ENCODE assay signal across 24 cellular contexts in genomic region chr11:94528551-94528950, GRCh38. TPM values are rescaled to one million over a fixed set of nuclear protein-coding genes. Genes with fewer than 3 reads are reported as not detected.
"Had no signal": no experiment of that assay in that cellular context is flagged by ENCODE, and none has a peak within 500 bp of the region (broad histone marks: within the 10 kb centered on the region; RNA-seq: fewer than 3 reads in every experiment).

No MANE protein-coding gene starts in this region.

- H3K4me3 ChIP-seq: hepatocyte, left ventricle myocardium inferior, smooth muscle cell, stomach, suprapubic skin, vagina had no signal

- DNase-seq: activated gamma-delta T cell treated with Interleukin-2 at 50 U/mL for 16 hours; activated T-cell treated with anti-CD3 and anti-CD28 coated beads, Interleukin-2, amount 50 U/mL, for 1 hour; anterior cingulate cortex; caudate nucleus; effector memory CD4-positive, alpha-beta T cell; glutamatergic neuron; kidney glomerular epithelial cell; left ventricle myocardium inferior; natural killer cell; stimulated activated CD4-positive, alpha-beta T cell treated with anti-CD3 and anti-CD28 coated beads, Interleukin-15, amount 100 ng/mL, for 24 hours; stomach; trophoblast cell had no signal

- H3K9me3 ChIP-seq: left ventricle myocardium inferior, stomach, suprapubic skin, vagina had no signal

- H3K27ac ChIP-seq: hepatocyte, left ventricle myocardium inferior, stomach, suprapubic skin, vagina had no signal

- H3K4me1 ChIP-seq: left ventricle myocardium inferior, vagina had no signal

- H3K79me2 ChIP-seq: hepatocyte had no signal

- H3K4me2 ChIP-seq: hepatocyte, smooth muscle cell had no signal

- H3K36me3 ChIP-seq: left ventricle myocardium inferior, stomach, suprapubic skin, vagina had no signal

- H2AFZ ChIP-seq: hepatocyte had no signal

- H3K27me3 ChIP-seq: hepatocyte, stomach, suprapubic skin, vagina had no signal

RNA-seq across cellular contexts. Expression of gene C11orf97, which starts 16.3 kb away (rescaled TPM):
- total RNA-seq: dermis microvascular lymphatic vessel endothelial cell, frontal cortex, hepatocyte, left ventricle myocardium inferior, lung microvascular endothelial cell, natural killer cell, osteoblast, posterior vena cava, sciatic nerve, smooth muscle cell, stomach, suprapubic skin, vagina, WTC11 had no signal
- polyA plus RNA-seq: esophagus, smooth muscle cell, stomach had no signal
